Comparison of ENCODE assay signal across 20 cellular contexts in genomic region chr10:110850099-110850498, GRCh38. TPM values are rescaled to one million over a fixed set of nuclear protein-coding genes. Genes with fewer than 3 reads are reported as not detected.
DNase-seq lines count a peak whose midpoint lies in the region; ATAC-seq, FAIRE-seq and TF ChIP-seq lines count a peak whose summit lies in the region.
"Had no signal": no experiment of that assay in that cellular context is flagged by ENCODE, and none has a peak within 500 bp of the region (broad histone marks: within the 10 kb centered on the region; RNA-seq: fewer than 3 reads in every experiment).

No MANE protein-coding gene starts in this region.

- 98% methylated on average over 3 of the region's 3 CpGs for WGBS in GM12878 (ENCODE audit: insufficient coverage, insufficient replicate concordance, low lambda C conversion rate, missing lambda C conversion rate)

- H3K36me3 ChIP-seq in GM12878 (ENCODE audit: control insufficient read depth in 2 of 2, insufficient read depth in 2 of 2, low read length in 1 of 2): no peaks in the 10 kb centered on the region

- no peak overlapping the region for H3K4me3 ChIP-seq in GM12878

- no peak overlapping the region for H3K9ac ChIP-seq in GM12878 (ENCODE audit: control insufficient read depth, insufficient read depth, low read length)

- 0 out of 4 replicates have a peak, but pooled peaks have one; percentile 7 to 34 for TF ChIP-seq EP300 in GM12878 (IDR thresholded peaks at IDR 0.05; ENCODE audit: borderline replicate concordance in 1 of 2, control insufficient read depth in 1 of 2, low read depth in 2 of 2, low read length in 2 of 2)

- SMC1A ChIA-PET in GM12878 (lab: Charles Lee; ENCODE audit: uncharacterized antibody, unreplicated experiment): interaction anchor here (0.7 to 6.2 kb wide), 15 partner anchors 8 to 107 kb away, joined by 3 to 86 read pairs (median 4); partner anchors contain the start of gene PDCD4

- peaks cover 62% of the 10 kb centered on the region for H3K4me1 Mint-ChIP-seq in activated CD4-positive, alpha-beta T cell treated with anti-CD3 and anti-CD28 coated beads, Interleukin-2, amount 10 ng/mL, durations not matched to agents 7 days and 5 days

- no peak for FAIRE-seq in GM12878 (lab: Jason Lieb, UNC)
- FAIRE-seq: D721Med, H1 had no signal

- no peak for DNase-seq in activated CD4-positive, alpha-beta T cell treated with anti-CD3 and anti-CD28 coated beads, Interleukin-2, amount 10 ng/mL, durations not matched to agents 7 days and 5 days
- DNase-seq in activated CD4-positive, alpha-beta T cell treated with anti-CD3 and anti-CD28 coated beads for 1 hour: no peak
- DNase-seq in GM12878 (ENCODE audit: low read depth, low spot score) (no peak), renal cortical epithelial cell (ENCODE audit: low read depth) (peak; percentile 86), AG08396 (ENCODE audit: low spot score) (no peak), NCI-H82 treated with DMSO at 0.1 percent for 48 hours (lab: John Stamatoyannopoulos, UW; ENCODE audit: unreplicated experiment) (no peak), SK-N-DZ (ENCODE audit: low spot score) (no peak)
- DNase-seq: 8988T, DND-41, GDM1, HFFc6, Karpas-422, NCI-H2029, NCI-H2171 treated with DMSO at 0.1 percent for 48 hours, NCI-H510A, RPMI8226 had no signal

- H3K4me1 ChIP-seq in GM12878 (ENCODE audit: control insufficient read depth, insufficient read depth, low read length): peaks cover 58% of the 10 kb centered on the region

- no peak overlapping the region for H2AFZ ChIP-seq in GM12878 (ENCODE audit: control insufficient read depth, low read depth, low read length)

- H3K27ac Mint-ChIP-seq in activated CD4-positive, alpha-beta T cell treated with anti-CD3 and anti-CD28 coated beads, Interleukin-2, amount 10 ng/mL, durations not matched to agents 7 days and 5 days: peak overlapping the region; percentile 20
- H3K27ac Mint-ChIP-seq: HFFc6 had no signal

- H3K9me3 ChIP-seq in GM12878 (replicated peaks; ENCODE audit: control insufficient read depth, insufficient read depth, low read length): no peaks in the 10 kb centered on the region

- BruUV-seq in GM12878 (replicated peaks; lab: Mats Ljungman, UMichigan): no TSS peak

- TF ChIP-seq POLR2A in GM12878 (IDR thresholded peaks at IDR 0.05; ENCODE audit: low read depth, low read length): no peak

- no peaks in the 10 kb centered on the region for H4K20me1 ChIP-seq in GM12878 (ENCODE audit: control insufficient read depth, insufficient read depth)

- intact Hi-C loops in GM12878 (cut with micrococcal nuclease; ENCODE audit: unreplicated experiment): no loop called here

- peaks cover 3% of the 10 kb centered on the region for H3K9me3 Mint-ChIP-seq in activated CD4-positive, alpha-beta T cell treated with anti-CD3 and anti-CD28 coated beads, Interleukin-2, amount 10 ng/mL, durations not matched to agents 7 days and 5 days
- H3K9me3 Mint-ChIP-seq: HFFc6 had no signal

- RAD21 ChIA-PET in GM12878 (lab: Charles Lee; ENCODE audit: unreplicated experiment): interaction anchor here (0.6 to 5.9 kb wide), 11 partner anchors 7 to 76 kb away, joined by 3 to 50 read pairs (median 6); partner anchors contain the start of genes BBIP1, PDCD4 and SHOC2

- POLR2A ChIA-PET in activated CD4-positive, alpha-beta T cell treated with anti-CD3 and anti-CD28 coated beads, Interleukin-2, amount 10 ng/mL, durations not matched to agents 7 days and 5 days (lab: Charles Lee): no interaction called here
- POLR2A ChIA-PET in GM12878 (lab: Charles Lee): interaction anchor here (0.7 to 6.2 kb wide), 9 partner anchors 8 to 76 kb away, joined by 3 to 43 read pairs (median 6); partner anchors contain the start of gene PDCD4

- no peak overlapping the region for H3K4me2 ChIP-seq in GM12878 (ENCODE audit: control insufficient read depth, insufficient read depth)

- no peak for TF ChIP-seq RAD21 in GM12878 (IDR thresholded peaks at IDR 0.05; ENCODE audit: insufficient read depth, low read depth, low read length)

- no peak overlapping the region for H3K4me3 Mint-ChIP-seq in activated CD4-positive, alpha-beta T cell treated with anti-CD3 and anti-CD28 coated beads, Interleukin-2, amount 10 ng/mL, durations not matched to agents 7 days and 5 days
- H3K4me3 Mint-ChIP-seq: HFFc6 had no signal

- no peaks in the 10 kb centered on the region for H3K27me3 ChIP-seq in GM12878 (replicated peaks in 1 of 2; ENCODE audit: control insufficient read depth in 2 of 2, insufficient read depth in 2 of 2, low read length in 1 of 2)

- CTCF ChIA-PET in activated CD4-positive, alpha-beta T cell treated with anti-CD3 and anti-CD28 coated beads, Interleukin-2, amount 10 ng/mL, durations not matched to agents 7 days and 5 days (lab: Charles Lee): interaction anchor here (1.2 to 3.5 kb wide), 3 partner anchors 9 to 17 kb away, joined by 5 to 15 read pairs (median 14); no protein-coding TSS in a partner anchor
- CTCF ChIA-PET in GM12878 (lab: Yijun Ruan, JAX): interaction anchor here (1.0 to 3.0 kb wide), 7 partner anchors 8 to 43 kb away, joined by 3 to 9 read pairs (median 6); no protein-coding TSS in a partner anchor

- no peak for TF ChIP-seq CTCF in GM12878 (IDR thresholded peaks at IDR 0.05 in 2 of 3, conservative IDR thresholded peaks at IDR 0.05 in 1 of 3; ENCODE audit: control insufficient read depth in 2 of 3, extremely low read depth in 1 of 3, insufficient read depth in 1 of 3, low read depth in 3 of 3, low read length in 3 of 3)

- H3K36me3 Mint-ChIP-seq in activated CD4-positive, alpha-beta T cell treated with anti-CD3 and anti-CD28 coated beads, Interleukin-2, amount 10 ng/mL, durations not matched to agents 7 days and 5 days (ENCODE audit: low read depth): peaks cover 4% of the 10 kb centered on the region
- H3K36me3 Mint-ChIP-seq: CD14-positive monocyte had no signal

- in situ Hi-C loops in GM12878 (cut with MboI): no loop called here

- peak overlapping the region; percentile 34; the same call in 1 of the 2 replicates for H3K27ac ChIP-seq in GM12878 (ENCODE audit: control insufficient read depth, insufficient read depth)

- no peaks in the 10 kb centered on the region for H3K27me3 Mint-ChIP-seq in activated CD4-positive, alpha-beta T cell treated with anti-CD3 and anti-CD28 coated beads, Interleukin-2, amount 10 ng/mL, durations not matched to agents 7 days and 5 days

- no peaks in the 10 kb centered on the region for H3K79me2 ChIP-seq in GM12878 (ENCODE audit: control insufficient read depth, insufficient read depth, low read length)

- peak; percentile 43 for ATAC-seq in GM18520 (IDR thresholded peaks at IDR 0.05; ENCODE audit: unreplicated experiment)
- peak; percentile 57 for ATAC-seq in GM12878

TF ChIP-seq in GM12878, 131 proteins besides CTCF, POLR2A, EP300 and RAD21 (continues in another document):
- TF ChIP-seq RAD51 (IDR thresholded peaks at IDR 0.05) (no peak), SKIL (IDR thresholded peaks at IDR 0.05; ENCODE audit: low read depth, poor library complexity, severe bottlenecking) (peak; percentile 41), BHLHE40 (IDR thresholded peaks at IDR 0.05; ENCODE audit: borderline replicate concordance in 1 of 2, low read depth in 2 of 2, low read length in 1 of 2) (peak; percentile 12 to 14; a peak in 2 of 4 replicates), BACH1 (IDR thresholded peaks at IDR 0.05; ENCODE audit: borderline replicate concordance) (0 out of 2 replicates have a peak, but pooled peaks have one; percentile 20), FOS (IDR thresholded peaks at IDR 0.05; ENCODE audit: borderline replicate concordance, extremely low read depth, insufficient read length) (no peak), MTA2 (IDR thresholded peaks at IDR 0.05; ENCODE audit: low read depth) (peak; percentile 64), RCOR1 (conservative IDR thresholded peaks at IDR 0.05; ENCODE audit: low read depth, low read length) (0 out of 2 replicates have a peak, but pooled peaks have one; percentile 32), GATAD2B (conservative IDR thresholded peaks at IDR 0.05; ENCODE audit: low read depth) (peak; percentile 63; the same call in 1 of the 2 replicates), JUND (IDR thresholded peaks at IDR 0.05; ENCODE audit: low read depth, low read length) (no peak)

RNA-seq across cellular contexts. Expression of gene PDCD4, which starts 21.6 kb away (rescaled TPM):
- 10 to 100 TPM; 63.8 to 81.0 TPM for total RNA-seq in activated CD4-positive, alpha-beta T cell treated with anti-CD3 and anti-CD28 coated beads, Interleukin-2, amount 10 ng/mL, durations not matched to agents 7 days and 5 days
- total RNA-seq in GM12878 (2013; cell fraction: nucleolus; rRNA removed): 343 and 354 TPM in 2 replicates
- total RNA-seq in GM12878 (2014; rRNA removed) (106 and 108 TPM in 2 replicates), GM12878 (2014; rRNA removed; fragmentation: Illumina TruSeq; extraction: Trizol) (168 and 179 TPM in 2 replicates), GM12878 (2021) (169 and 181 TPM in 2 replicates), renal cortical epithelial cell (27.3 and 93.2 TPM in 2 replicates)
- 158 TPM for polyA plus RNA-seq in GM12878 (2011; ENCODE audit: low read depth)
- polyA plus RNA-seq in GM12878 (2011; rRNA removed) (189 and 280 TPM in 2 replicates), GM12878 (2014; fragmentation: Illumina TruSeq; extraction: Trizol) (219 and 380 TPM in 2 replicates), GM12878 (2014; fragmentation: Nextera tagmentation; extraction: Ambion mirVana) (100 to 1,000 TPM; 101 to 138 TPM), GM12878 (2014; rRNA removed) (155 and 174 TPM in 2 replicates), GM12878 (2016; fragmentation: Nextera tagmentation; extraction: Ambion mirVana) (100 to 1,000 TPM; 341 to 372 TPM)
- polyA plus RNA-seq in GM12878 (2011; cell fraction: cytosol; rRNA removed): 33.8 and 38.8 TPM in 2 replicates
- 93.5 and 111 TPM in 2 replicates for polyA plus RNA-seq in GM12878 (2011; cell fraction: nucleus; rRNA removed)
- polyA plus RNA-seq in GM12878 (2012): 313 and 387 TPM in 2 replicates
- polyA minus RNA-seq in GM12878 (2011; rRNA and poly(A)+ RNA removed): 37.1 and 72.9 TPM in 2 replicates
- 31.5 and 42.2 TPM in 2 replicates for polyA minus RNA-seq in GM12878 (2011; cell fraction: cytosol; rRNA and poly(A)+ RNA removed)
- 57.9 and 72.6 TPM in 2 replicates for polyA minus RNA-seq in GM12878 (2011; cell fraction: nucleus; rRNA and poly(A)+ RNA removed)
- polyA plus RNA-seq in SK-N-DZ (2014; cell fraction: cytosol; rRNA removed): 30.0 and 43.5 TPM in 2 replicates
- polyA plus RNA-seq in SK-N-DZ (2014; cell fraction: nucleus; rRNA removed): 42.9 and 57.8 TPM in 2 replicates
